ENCODE assay signal across 8 cellular contexts in the genomic region with DNA sequence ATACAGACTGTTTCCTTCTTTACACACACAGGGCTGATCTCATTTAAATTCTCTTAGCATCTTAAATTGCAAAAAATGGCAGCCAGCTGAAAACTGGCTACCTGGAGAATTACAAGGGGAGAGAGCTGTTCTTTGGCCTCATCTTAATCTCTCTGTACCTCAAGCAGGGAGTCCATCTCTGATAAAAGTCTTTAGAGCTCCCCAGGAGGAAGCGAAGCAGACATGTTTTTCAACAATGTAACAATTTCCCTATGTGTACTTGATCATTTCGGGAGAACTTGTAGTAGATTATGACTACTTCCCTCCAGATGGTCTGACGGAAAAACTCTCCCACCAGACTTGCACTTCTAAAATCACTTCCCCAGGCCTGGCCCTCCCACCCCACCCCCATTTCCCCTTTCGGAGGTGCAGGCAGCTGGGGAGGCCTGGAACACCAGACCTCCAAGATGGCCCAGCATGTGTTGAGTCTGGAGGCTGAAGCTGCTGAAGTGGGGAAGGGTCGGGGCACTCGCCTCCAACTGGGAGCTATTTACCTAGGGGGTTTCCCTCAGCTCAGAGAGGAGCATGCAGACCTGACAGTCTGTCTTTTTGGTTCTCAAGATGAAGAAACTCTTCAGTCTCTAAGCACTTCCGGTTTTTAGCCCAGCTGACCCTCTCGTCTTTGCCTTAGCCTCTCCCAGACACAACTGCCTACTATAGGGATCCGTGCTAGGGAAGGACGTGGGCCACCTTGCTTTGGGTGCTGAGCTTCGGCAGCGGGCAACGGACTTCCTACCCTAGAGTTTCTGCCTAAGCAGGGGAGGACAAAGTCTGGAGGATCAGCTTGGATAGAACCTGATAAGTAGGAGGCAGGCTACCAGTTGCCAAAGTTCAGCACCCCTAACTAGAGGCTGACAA.
DNase-seq lines count a peak whose midpoint lies in the region; ATAC-seq and TF ChIP-seq lines count a peak whose summit lies in the region.

No MANE protein-coding gene starts in this region.

- H3K9me3 ChIP-seq in heart left ventricle = no peaks in the 10 kb centered on the region
- no peaks in the 10 kb centered on the region for H3K9me3 ChIP-seq in lung (ENCODE audit: control insufficient read depth in 2 of 2, insufficient read depth in 1 of 2, low read length in 1 of 2)
- H3K9me3 ChIP-seq in upper lobe of left lung = no peaks in the 10 kb centered on the region
- no peaks in the 10 kb centered on the region for H3K9me3 ChIP-seq in MG63

- H3K4me1 Mint-ChIP-seq in activated CD8-positive, alpha-beta T cell treated with anti-CD3 and anti-CD28 coated beads, Interleukin-2, amount 10 ng/mL, durations not matched to agents 7 days and 5 days (ENCODE audit: low read depth) = peaks cover 50% of the 10 kb centered on the region

- H3K4me1 ChIP-seq in heart left ventricle (peaks cover 11 to 66% (median 58%) of the 10 kb centered on the region in 12 donors), lung (ENCODE audit: control insufficient read depth in 2 of 2, insufficient read depth in 2 of 2, low read length in 2 of 2) (peaks cover 13 to 21% of the 10 kb centered on the region in 2 donors), upper lobe of left lung (peaks cover 43 to 53% (median 50%) of the 10 kb centered on the region in 4 donors)

- WGBS in heart left ventricle, 4 donors = 68 to 80% (median 77%) methylated on average over 13 of the region's 13 CpGs
- WGBS in lung, 2 donors = 42 to 73% methylated on average over 13 of the region's 13 CpGs
- 65 to 76% methylated on average over 12 to 13 of the region's 13 CpGs for WGBS in upper lobe of left lung, 2 donors

- peak overlapping the region; percentile 71 for H3K4me3 Mint-ChIP-seq in activated CD8-positive, alpha-beta T cell treated with anti-CD3 and anti-CD28 coated beads, Interleukin-2, amount 10 ng/mL, durations not matched to agents 7 days and 5 days

- POLR2A ChIA-PET in activated CD8-positive, alpha-beta T cell treated with anti-CD3 and anti-CD28 coated beads, Interleukin-2, amount 10 ng/mL, durations not matched to agents 7 days and 5 days (lab: Charles Lee) = interaction anchor here (0.6 to 6.3 kb wide), 6 partner anchors 9 to 424 kb away, joined by 3 to 172 read pairs (median 6); a partner anchor contains a TSS

- H3K9me3 Mint-ChIP-seq in activated CD8-positive, alpha-beta T cell treated with anti-CD3 and anti-CD28 coated beads, Interleukin-2, amount 10 ng/mL, durations not matched to agents 7 days and 5 days (ENCODE audit: insufficient read depth) = no peaks in the 10 kb centered on the region

- peak in 2 of 5 donors; percentile 23 to 35 for DNase-seq in heart left ventricle
- no peak for DNase-seq in left ventricle myocardium superior
- no peak for DNase-seq in activated CD8-positive, alpha-beta T cell treated with anti-CD3 and anti-CD28 coated beads, Interleukin-2, amount 10 ng/mL, durations not matched to agents 7 days and 5 days
- no peak for DNase-seq in lung (ENCODE audit: low spot score)
- DNase-seq in upper lobe of left lung = peak in 1 of 2 donors; percentile 52
- no peak for DNase-seq in MG63
- no peak for DNase-seq in sciatic nerve (ENCODE audit: low spot score)

- H3K27me3 ChIP-seq in heart left ventricle = no peaks in the 10 kb centered on the region
- no peaks in the 10 kb centered on the region for H3K27me3 ChIP-seq in lung (ENCODE audit: control insufficient read depth, insufficient read depth)
- H3K27me3 ChIP-seq in upper lobe of left lung = no peaks in the 10 kb centered on the region
- no peaks in the 10 kb centered on the region for H3K27me3 ChIP-seq in MG63

- H3K36me3 ChIP-seq in heart left ventricle = no peaks in the 10 kb centered on the region
- no peaks in the 10 kb centered on the region for H3K36me3 ChIP-seq in lung (ENCODE audit: control insufficient read depth in 2 of 2, insufficient read depth in 2 of 2, low read length in 2 of 2)
- no peaks in the 10 kb centered on the region for H3K36me3 ChIP-seq in upper lobe of left lung
- H3K36me3 ChIP-seq in MG63 = no peaks in the 10 kb centered on the region

- peak overlapping the region; percentile 95 for H3K27ac Mint-ChIP-seq in activated CD8-positive, alpha-beta T cell treated with anti-CD3 and anti-CD28 coated beads, Interleukin-2, amount 10 ng/mL, durations not matched to agents 7 days and 5 days

- peak overlapping the region; percentile 66 to 95 (median 91) for H3K27ac ChIP-seq in heart left ventricle
- H3K27ac ChIP-seq in lung (ENCODE audit: low read depth in 1 of 2, low read length in 1 of 2) = peak overlapping the region; percentile 34 to 53
- H3K27ac ChIP-seq in upper lobe of left lung = peak overlapping the region; percentile 85 to 93 (median 87)

- no peaks in the 10 kb centered on the region for H3K27me3 Mint-ChIP-seq in activated CD8-positive, alpha-beta T cell treated with anti-CD3 and anti-CD28 coated beads, Interleukin-2, amount 10 ng/mL, durations not matched to agents 7 days and 5 days (ENCODE audit: low read depth)

- TF ChIP-seq POLR2A in heart left ventricle (IDR thresholded peaks at IDR 0.05) = no peak
- no peak for TF ChIP-seq POLR2A in upper lobe of left lung (IDR thresholded peaks at IDR 0.05)

- intact Hi-C loops in heart left ventricle (cut with DNase I) = loop anchor here in 9 of 10 donors (2.0 to 10.0 kb wide), 26 partner anchors 116 to 1026 kb away; no protein-coding TSS in a partner anchor
- intact Hi-C loops in left ventricle myocardium superior (cut with micrococcal nuclease) = no loop called here
- intact Hi-C loops in sciatic nerve (cut with DNase I) = no loop called here

- no peak for TF ChIP-seq EP300 in upper lobe of left lung (IDR thresholded peaks at IDR 0.05)

- CTCF ChIA-PET in activated CD8-positive, alpha-beta T cell treated with anti-CD3 and anti-CD28 coated beads, Interleukin-2, amount 10 ng/mL, durations not matched to agents 7 days and 5 days (lab: Charles Lee) = interaction anchor here (0.7 to 5.9 kb wide), 7 partner anchors 15 to 1024 kb away, joined by 3 to 57 read pairs (median 4); a partner anchor contains a TSS

- no peak for TF ChIP-seq CTCF in heart left ventricle (IDR thresholded peaks at IDR 0.05)
- TF ChIP-seq CTCF in lung (IDR thresholded peaks at IDR 0.05; ENCODE audit: control extremely low read depth, extremely low read depth) = no peak
- no peak for TF ChIP-seq CTCF in upper lobe of left lung (IDR thresholded peaks at IDR 0.05)

- H3K4me3 ChIP-seq in heart left ventricle (peak overlapping the region in 3 of 12 donors; percentile 34 to 50 (median 41)), lung (no peak overlapping the region), upper lobe of left lung (no peak overlapping the region), MG63 (no peak overlapping the region)

- ATAC-seq in heart left ventricle (no peak), left ventricle myocardium superior (no peak), lung (ENCODE audit: insufficient read depth, low FRiP score) (no peak), upper lobe of left lung (ENCODE audit: low FRiP score in 2 of 2) (peak in 1 of 2 donors; percentile 1), sciatic nerve (no peak), GM21447 (IDR thresholded peaks at IDR 0.05; ENCODE audit: unreplicated experiment) (no peak)
- no peak for ATAC-seq in activated CD8-positive, alpha-beta T cell treated with anti-CD3 and anti-CD28 coated beads, Interleukin-2, amount 10 ng/mL, durations not matched to agents 7 days and 5 days

- H3K36me3 Mint-ChIP-seq in activated CD8-positive, alpha-beta T cell treated with anti-CD3 and anti-CD28 coated beads, Interleukin-2, amount 10 ng/mL, durations not matched to agents 7 days and 5 days (ENCODE audit: low read depth) = no peaks in the 10 kb centered on the region

Comparison
In these comparisons a context has a peak if more than half of its experiments do, and no peak if none do; other contexts are left out.
1. intact Hi-C loops: an anchor here in heart left ventricle (2.0 to 10.0 kb wide); none called in left ventricle myocardium superior and sciatic nerve.